In the genomic region with DNA sequence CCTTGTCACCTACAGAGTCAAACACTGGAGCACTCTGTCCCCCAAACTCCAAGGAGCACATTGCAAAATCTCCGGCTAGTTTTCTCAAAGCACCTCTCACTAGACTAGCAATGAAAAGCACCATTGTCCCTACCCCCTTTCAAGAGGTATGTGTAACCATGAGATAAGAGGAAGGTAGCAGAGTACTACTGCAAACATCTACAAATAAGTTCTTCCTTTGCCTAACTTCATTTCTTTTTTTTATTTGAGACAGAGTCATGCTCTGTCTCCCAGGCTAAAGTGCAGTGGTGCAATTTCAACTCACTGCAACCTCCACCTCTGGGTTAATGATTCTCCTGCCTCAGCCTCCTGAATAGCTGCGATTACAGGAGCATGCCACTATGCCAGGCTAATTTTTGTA, we compare ENCODE assay signal across 26 cellular contexts. TPM values are rescaled to one million over a fixed set of nuclear protein-coding genes. Genes with fewer than 3 reads are reported as not detected.
"Had no signal": no experiment of that assay in that cellular context is flagged by ENCODE, and none has a peak within 500 bp of the region (broad histone marks: within the 10 kb centered on the region; RNA-seq: fewer than 3 reads in every experiment).

No MANE protein-coding gene starts in this region.

- H3K27ac Mint-ChIP-seq: activated B cell treated with CpG ODN at 0.5 μM for 24 hours; activated CD4-positive, alpha-beta T cell treated with anti-CD3 and anti-CD28 coated beads, Interleukin-2, amount 10 ng/mL, durations not matched to agents 24 days and 14 days; activated CD8-positive, alpha-beta memory T cell treated with anti-CD3 and anti-CD28 coated beads, Interleukin-2, amount 10 ng/mL, durations not matched to agents 7 days and 5 days; activated naive CD4-positive, alpha-beta T cell treated with anti-CD3 and anti-CD28 coated beads, Interleukin-2, amount 50 U/mL, for 72 hours; activated T-helper 1 cell treated with anti-CD3 and anti-CD28 coated beads, Interleukin-12 subunit alpha, Interleukin-12 subunit beta, Interleukin-2, Interleukin-4 antibody, amounts not matched to agents 30 ng/mL and 10 ng/mL and 1 ng/mL, durations not matched to agents 14 hours and 24 hours and 36 hours; T-cell had no signal

- ATAC-seq: activated CD8-positive, alpha-beta memory T cell treated with anti-CD3 and anti-CD28 coated beads, Interleukin-2, amount 10 ng/mL, durations not matched to agents 7 days and 5 days; activated naive CD4-positive, alpha-beta T cell treated with anti-CD3 and anti-CD28 coated beads, Interleukin-2, amount 50 U/mL, for 72 hours; T-cell had no signal

- H3K36me3 ChIP-seq: brain microvascular endothelial cell, cardiac muscle cell had no signal

- H3K27ac ChIP-seq: brain microvascular endothelial cell, cardiac muscle cell had no signal

- H3K36me3 Mint-ChIP-seq: activated naive CD4-positive, alpha-beta T cell treated with anti-CD3 and anti-CD28 coated beads, Interleukin-2, amount 50 U/mL, for 72 hours; T-cell had no signal

- H3K4me3 ChIP-seq: cardiac muscle cell had no signal

- H3K9me3 Mint-ChIP-seq: activated CD4-positive, alpha-beta T cell treated with anti-CD3 and anti-CD28 coated beads, Interleukin-2, amount 10 ng/mL, durations not matched to agents 24 days and 14 days; activated naive CD4-positive, alpha-beta T cell treated with anti-CD3 and anti-CD28 coated beads, Interleukin-2, amount 50 U/mL, for 72 hours; activated T-cell treated with anti-CD3 and anti-CD28 coated beads, Interleukin-2, amount 50 U/mL, for 24 hours; T-cell had no signal

- H3K27me3 ChIP-seq: brain microvascular endothelial cell, cardiac muscle cell had no signal

- H3K4me1 Mint-ChIP-seq: activated B cell treated with CpG ODN at 0.5 μM for 24 hours had no signal

- H3K4me3 Mint-ChIP-seq: activated B cell treated with CpG ODN at 0.5 μM for 24 hours; activated CD4-positive, alpha-beta T cell treated with anti-CD3 and anti-CD28 coated beads, Interleukin-2, amount 10 ng/mL, durations not matched to agents 24 days and 14 days; activated CD8-positive, alpha-beta memory T cell treated with anti-CD3 and anti-CD28 coated beads, Interleukin-2, amount 10 ng/mL, durations not matched to agents 7 days and 5 days; activated T-cell treated with anti-CD3 and anti-CD28 coated beads, Interleukin-2, amount 50 U/mL, for 24 hours; activated T-helper 1 cell treated with anti-CD3 and anti-CD28 coated beads, Interleukin-12 subunit alpha, Interleukin-12 subunit beta, Interleukin-2, Interleukin-4 antibody, amounts not matched to agents 30 ng/mL and 10 ng/mL and 1 ng/mL, durations not matched to agents 14 hours and 24 hours and 36 hours; T-cell had no signal

- H3K27me3 Mint-ChIP-seq: activated B cell treated with CpG ODN at 0.5 μM for 24 hours; activated CD4-positive, alpha-beta T cell treated with anti-CD3 and anti-CD28 coated beads, Interleukin-2, amount 10 ng/mL, durations not matched to agents 24 days and 14 days; activated CD8-positive, alpha-beta memory T cell treated with anti-CD3 and anti-CD28 coated beads, Interleukin-2, amount 10 ng/mL, durations not matched to agents 7 days and 5 days; T-cell had no signal

- FAIRE-seq: RCC 7860, TTC549 had no signal

- DNase-seq: activated B cell treated with CpG ODN at 0.5 μM for 24 hours; activated CD4-positive, alpha-beta T cell treated with anti-CD3 and anti-CD28 coated beads for 1 hour; activated CD4-positive, alpha-beta T cell treated with anti-CD3 and anti-CD28 coated beads, Interleukin-2, amount 10 ng/mL, durations not matched to agents 24 days and 14 days; activated CD4-positive, alpha-beta T cell treated with anti-CD3 and anti-CD28 coated beads, Interleukin-2, amount 50 U/mL, for 48 hours; activated CD8-positive, alpha-beta memory T cell treated with anti-CD3 and anti-CD28 coated beads, Interleukin-2, amount 10 ng/mL, durations not matched to agents 7 days and 5 days; activated effector memory CD4-positive, alpha-beta T cell treated with anti-CD3 and anti-CD28 coated beads, Interleukin-2, amount 50 U/mL, for 16 hours; activated naive CD4-positive, alpha-beta T cell treated with Interleukin-2 at 50 U/mL for 16 hours; activated T-cell treated with anti-CD3 and anti-CD28 coated beads, Interleukin-2, amount 50 U/mL, for 24 hours; amygdala; brain microvascular endothelial cell; KG1; NCI-H1092; NCI-H1417; NCI-H1930; NCI-H510A treated with DMSO at 0.1 percent for 48 hours; NCI-H69; SHP77 treated with DMSO at 0.1 percent for 48 hours; T-cell; T-helper 2 cell; T1000 had no signal

RNA-seq across cellular contexts. Expression of a gene that starts 17.7 kb away (rescaled TPM):
- total RNA-seq: activated B cell treated with CpG ODN at 0.5 μM for 24 hours; activated CD4-positive, alpha-beta T cell treated with anti-CD3 and anti-CD28 coated beads, Interleukin-2, amount 10 ng/mL, durations not matched to agents 24 days and 14 days; activated CD8-positive, alpha-beta memory T cell treated with anti-CD3 and anti-CD28 coated beads, Interleukin-2, amount 10 ng/mL, durations not matched to agents 7 days and 5 days; activated naive CD4-positive, alpha-beta T cell treated with anti-CD3 and anti-CD28 coated beads, Interleukin-2, amount 50 U/mL, for 72 hours; activated T-helper 1 cell treated with anti-CD3 and anti-CD28 coated beads, Interleukin-12 subunit alpha, Interleukin-12 subunit beta, Interleukin-2, Interleukin-4 antibody, amounts not matched to agents 30 ng/mL and 10 ng/mL and 1 ng/mL, durations not matched to agents 14 hours and 24 hours and 36 hours; cardiac muscle cell; LHCN-M2; T-cell had no signal
